Comparison of ENCODE assay signal across 2 cellular contexts in genomic region chr11:120740424-120740823, GRCh38.
TF ChIP-seq lines count a peak whose summit lies in the region.

No MANE protein-coding gene starts in this region.

TF ChIP-seq in SK-N-SH, 30 proteins besides CTCF, POLR2A, EP300 and RAD21 (continued from another document):
- TF ChIP-seq, protein P1, sequence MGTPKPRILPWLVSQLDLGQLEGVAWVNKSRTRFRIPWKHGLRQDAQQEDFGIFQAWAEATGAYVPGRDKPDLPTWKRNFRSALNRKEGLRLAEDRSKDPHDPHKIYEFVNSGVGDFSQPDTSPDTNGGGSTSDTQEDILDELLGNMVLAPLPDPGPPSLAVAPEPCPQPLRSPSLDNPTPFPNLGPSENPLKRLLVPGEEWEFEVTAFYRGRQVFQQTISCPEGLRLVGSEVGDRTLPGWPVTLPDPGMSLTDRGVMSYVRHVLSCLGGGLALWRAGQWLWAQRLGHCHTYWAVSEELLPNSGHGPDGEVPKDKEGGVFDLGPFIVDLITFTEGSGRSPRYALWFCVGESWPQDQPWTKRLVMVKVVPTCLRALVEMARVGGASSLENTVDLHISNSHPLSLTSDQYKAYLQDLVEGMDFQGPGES (IDR thresholded peaks at IDR 0.05; ENCODE audit: low read depth, low read length) = no peak
- TF ChIP-seq TEAD4 (IDR thresholded peaks at IDR 0.05; ENCODE audit: borderline replicate concordance, insufficient read depth) = no peak
- 0 out of 2 replicates have a peak, but pooled peaks have one; percentile 9 for TF ChIP-seq MXI1 (IDR thresholded peaks at IDR 0.05; ENCODE audit: low read depth, low read length)
TF ChIP-seq in SK-N-SH: peak in this region for 1.

TF ChIP-seq in SK-N-SH treated with all-trans-retinoic acid at 6 μM for 48 hours, 23 proteins besides CTCF, POLR2A, EP300 and RAD21 (continued from another document):
- TF ChIP-seq POU6F1 (CRISPR knock-in tag; IDR thresholded peaks at IDR 0.05; ENCODE audit: borderline replicate concordance, low read depth) (no peak), GLIS3 (CRISPR knock-in tag; IDR thresholded peaks at IDR 0.05) (no peak), ZNF70 (CRISPR knock-in tag; IDR thresholded peaks at IDR 0.05) (no peak), CSRNP3 (CRISPR knock-in tag; IDR thresholded peaks at IDR 0.05) (no peak), OSR1 (CRISPR knock-in tag; IDR thresholded peaks at IDR 0.05) (no peak), TCF4 (CRISPR knock-in tag; IDR thresholded peaks at IDR 0.05; ENCODE audit: borderline replicate concordance) (no peak), CREB5 (CRISPR knock-in tag; IDR thresholded peaks at IDR 0.05; ENCODE audit: low read depth) (no peak), PPARA (CRISPR knock-in tag; IDR thresholded peaks at IDR 0.05; ENCODE audit: borderline replicate concordance) (no peak), ARNTL (CRISPR knock-in tag; IDR thresholded peaks at IDR 0.05; ENCODE audit: borderline replicate concordance, low read depth) (no peak), ZFP30 (CRISPR knock-in tag; IDR thresholded peaks at IDR 0.05) (no peak), SNAI2 (CRISPR knock-in tag; IDR thresholded peaks at IDR 0.05) (no peak), RARB (CRISPR knock-in tag; IDR thresholded peaks at IDR 0.05) (no peak), ZNF565 (CRISPR knock-in tag; conservative IDR thresholded peaks at IDR 0.05; ENCODE audit: low read depth) (no peak)
- TF ChIP-seq, protein P2, sequence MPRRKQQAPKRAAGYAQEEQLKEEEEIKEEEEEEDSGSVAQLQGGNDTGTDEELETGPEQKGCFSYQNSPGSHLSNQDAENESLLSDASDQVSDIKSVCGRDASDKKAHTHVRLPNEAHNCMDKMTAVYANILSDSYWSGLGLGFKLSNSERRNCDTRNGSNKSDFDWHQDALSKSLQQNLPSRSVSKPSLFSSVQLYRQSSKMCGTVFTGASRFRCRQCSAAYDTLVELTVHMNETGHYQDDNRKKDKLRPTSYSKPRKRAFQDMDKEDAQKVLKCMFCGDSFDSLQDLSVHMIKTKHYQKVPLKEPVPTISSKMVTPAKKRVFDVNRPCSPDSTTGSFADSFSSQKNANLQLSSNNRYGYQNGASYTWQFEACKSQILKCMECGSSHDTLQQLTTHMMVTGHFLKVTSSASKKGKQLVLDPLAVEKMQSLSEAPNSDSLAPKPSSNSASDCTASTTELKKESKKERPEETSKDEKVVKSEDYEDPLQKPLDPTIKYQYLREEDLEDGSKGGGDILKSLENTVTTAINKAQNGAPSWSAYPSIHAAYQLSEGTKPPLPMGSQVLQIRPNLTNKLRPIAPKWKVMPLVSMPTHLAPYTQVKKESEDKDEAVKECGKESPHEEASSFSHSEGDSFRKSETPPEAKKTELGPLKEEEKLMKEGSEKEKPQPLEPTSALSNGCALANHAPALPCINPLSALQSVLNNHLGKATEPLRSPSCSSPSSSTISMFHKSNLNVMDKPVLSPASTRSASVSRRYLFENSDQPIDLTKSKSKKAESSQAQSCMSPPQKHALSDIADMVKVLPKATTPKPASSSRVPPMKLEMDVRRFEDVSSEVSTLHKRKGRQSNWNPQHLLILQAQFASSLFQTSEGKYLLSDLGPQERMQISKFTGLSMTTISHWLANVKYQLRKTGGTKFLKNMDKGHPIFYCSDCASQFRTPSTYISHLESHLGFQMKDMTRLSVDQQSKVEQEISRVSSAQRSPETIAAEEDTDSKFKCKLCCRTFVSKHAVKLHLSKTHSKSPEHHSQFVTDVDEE (CRISPR knock-in tag; IDR thresholded peaks at IDR 0.05) = no peak
